ENCODE assay signal across 9 cellular contexts in genomic region chr5:150217874-150218692, GRCh38. TPM values are rescaled to one million over a fixed set of nuclear protein-coding genes. Genes with fewer than 3 reads are reported as not detected.
A peak's percentile ranks its signal among the peaks of the same experiment; 100 is the strongest.
DNase-seq lines count a peak whose midpoint lies in the region; ATAC-seq, FAIRE-seq and TF ChIP-seq lines count a peak whose summit lies in the region.
"Had no signal": no experiment of that assay in that cellular context is flagged by ENCODE, and none has a peak within 500 bp of the region (broad histone marks: within the 10 kb centered on the region; RNA-seq: fewer than 3 reads in every experiment).

No MANE protein-coding gene starts in this region.

- peaks cover 3% of the 10 kb centered on the region for H3K27me3 Mint-ChIP-seq in CD8-positive, alpha-beta T cell (ENCODE audit: low read depth)

- H3K4me3 Mint-ChIP-seq in CD8-positive, alpha-beta T cell = no peak overlapping the region

- no peaks in the 10 kb centered on the region for H3K9me3 ChIP-seq in CD8-positive, alpha-beta T cell (ENCODE audit: low read length)
- no peaks in the 10 kb centered on the region for H3K9me3 ChIP-seq in mucosa of descending colon

- H3K36me3 ChIP-seq in CD8-positive, alpha-beta T cell (ENCODE audit: insufficient read depth, low read length) = no peaks in the 10 kb centered on the region
- H3K36me3 ChIP-seq in mucosa of descending colon (ENCODE audit: low read depth) = no peaks in the 10 kb centered on the region

- no peaks in the 10 kb centered on the region for H3K36me3 Mint-ChIP-seq in CD8-positive, alpha-beta T cell

- no peaks in the 10 kb centered on the region for H3K4me1 ChIP-seq in CD8-positive, alpha-beta T cell (ENCODE audit: insufficient read depth, low read length)
- peaks cover 28% of the 10 kb centered on the region for H3K4me1 ChIP-seq in mucosa of descending colon (ENCODE audit: low read depth)

- no peak overlapping the region for H3K27ac Mint-ChIP-seq in CD8-positive, alpha-beta T cell

- H3K27ac ChIP-seq in CD8-positive, alpha-beta T cell (ENCODE audit: low read depth, low read length) = no peak overlapping the region

- H3K27me3 ChIP-seq in CD8-positive, alpha-beta T cell (ENCODE audit: insufficient read depth, low read length) = no peaks in the 10 kb centered on the region

- peak; percentile 97 for ATAC-seq in CD8-positive, alpha-beta T cell
- ATAC-seq in mucosa of descending colon = peak; percentile 73

- POLR2A ChIA-PET in CD8-positive, alpha-beta T cell (lab: Charles Lee) = no interaction called here

- H3K4me1 Mint-ChIP-seq in CD8-positive, alpha-beta T cell (ENCODE audit: low read depth) = peaks cover 2% of the 10 kb centered on the region

- no peak overlapping the region for H3K4me3 ChIP-seq in CD8-positive, alpha-beta T cell (ENCODE audit: low read depth, low read length)
- H3K4me3 ChIP-seq in mucosa of descending colon = no peak overlapping the region

- peak; percentile 68 to 91 (median 81) for DNase-seq in CD8-positive, alpha-beta T cell
- peak; percentile 90 for DNase-seq in GM20000 (ENCODE audit: low spot score)
- DNase-seq in HT1080 (ENCODE audit: low read depth) = peak; percentile 77
- DNase-seq in NOMO-1 treated with DMSO at 0.1 percent for 48 hours (lab: John Stamatoyannopoulos, UW; ENCODE audit: unreplicated experiment) = peak; percentile 81
- peak; percentile 51 to 67 for DNase-seq in activated CD8-positive, alpha-beta memory T cell treated with anti-CD3 and anti-CD28 coated beads for 1 hour (ENCODE audit: extremely low read depth in 1 of 2, low read depth in 1 of 2)
- DNase-seq in mucosa of descending colon = peak; percentile 81 to 88 (median 84)
- DNase-seq in stimulated activated CD8-positive, alpha-beta memory T cell treated with anti-CD3 and anti-CD28 coated beads, Interleukin-4, amount 100 ng/mL, for 24 hours (ENCODE audit: low read depth) = peak; percentile 72

- CTCF ChIA-PET in CD8-positive, alpha-beta T cell (lab: Charles Lee) = interaction anchor here (0.7 to 7.0 kb wide), 21 partner anchors 8 to 384 kb away, joined by 3 to 122 read pairs (median 6); partner anchors contain the start of gene PDGFRB

- peak; percentile 82 for TF ChIP-seq CTCF in CD8-positive, alpha-beta T cell (IDR thresholded peaks at IDR 0.05)
- TF ChIP-seq CTCF in GM20000 (IDR thresholded peaks at IDR 0.05; ENCODE audit: extremely low read depth, missing control alignments) = peak; percentile 94
- TF ChIP-seq CTCF in mucosa of descending colon (IDR thresholded peaks at IDR 0.05) = peak; percentile 79

- peak; percentile 59 for FAIRE-seq in endometrium (lab: Jason Lieb, UNC)

- intact Hi-C loops in CD8-positive, alpha-beta T cell (cut with DNase I, micrococcal nuclease) = loop anchor here (1.0 to 5.0 kb wide), 8 partner anchors 57 to 581 kb away; no protein-coding TSS in a partner anchor
- intact Hi-C loops in mucosa of descending colon (cut with DNase I, micrococcal nuclease) = loop anchor here (2.0 kb wide), 2 partner anchors 57 to 87 kb away; no protein-coding TSS in a partner anchor

- no peaks in the 10 kb centered on the region for H3K9me3 Mint-ChIP-seq in CD8-positive, alpha-beta T cell

RNA-seq across cellular contexts. Expression of gene SLC6A7, which starts 28.2 kb away (rescaled TPM):
- not detected for total RNA-seq in CD8-positive, alpha-beta T cell
- total RNA-seq in HT1080 (2014; rRNA removed; shearing (Covaris generic)) = 0.03 TPM in 1 of 2 replicates, not detected in the other
- polyA plus RNA-seq in HT1080 (2015; cell fraction: cytosol; rRNA removed) = 0.02 and 0.03 TPM in 2 replicates
- polyA plus RNA-seq in HT1080 (2015; cell fraction: nucleus; rRNA removed) = 0.10 and 0.11 TPM in 2 replicates
- total RNA-seq in mucosa of descending colon = 10 to 100 TPM; 15.2 to 26.4 (median 18.9) TPM
- total RNA-seq: T-helper 1 cell treated with Interleukin-12 subunit alpha and Interleukin-12 subunit beta and Interleukin-4 antibody, amounts not matched to agents 30 ng/mL and 1 ng/mL, for 36 hours had no signal

RNA-seq across cellular contexts. Expression of gene CDX1, which starts 51.5 kb away (rescaled TPM):
- not detected for total RNA-seq in CD8-positive, alpha-beta T cell
- total RNA-seq in HT1080 (2014; rRNA removed; shearing (Covaris generic)) = not detected in 2 replicates
- not detected in 2 replicates for polyA plus RNA-seq in HT1080 (2015; cell fraction: cytosol; rRNA removed)
- polyA plus RNA-seq in HT1080 (2015; cell fraction: nucleus; rRNA removed) = not detected in 2 replicates
- 100 to 1,000 TPM; 140 to 306 (median 302) TPM for total RNA-seq in mucosa of descending colon
- total RNA-seq: T-helper 1 cell treated with Interleukin-12 subunit alpha and Interleukin-12 subunit beta and Interleukin-4 antibody, amounts not matched to agents 30 ng/mL and 1 ng/mL, for 36 hours had no signal

Comparison
In these comparisons a context has a peak if more than half of its experiments do, and no peak if none do; other contexts are left out.
1. RNA of gene SLC6A7, which starts 28.2 kb away (total RNA-seq): 15.2 to 26.4 TPM in mucosa of descending colon; not detected in CD8-positive, alpha-beta T cell and 0.03 TPM in HT1080; every median in the first group is over 10 times any median in the second.
2. RNA of gene CDX1, which starts 51.5 kb away (total RNA-seq): 140 to 306 TPM in mucosa of descending colon; not detected in CD8-positive, alpha-beta T cell and not detected in HT1080; every median in the first group is over 100 times any median in the second.
3. Peak in every context shown above with its lines, with median percentiles within 50 percentile points of each other: DNase-seq and CTCF ChIP-seq.